In the genomic region with DNA sequence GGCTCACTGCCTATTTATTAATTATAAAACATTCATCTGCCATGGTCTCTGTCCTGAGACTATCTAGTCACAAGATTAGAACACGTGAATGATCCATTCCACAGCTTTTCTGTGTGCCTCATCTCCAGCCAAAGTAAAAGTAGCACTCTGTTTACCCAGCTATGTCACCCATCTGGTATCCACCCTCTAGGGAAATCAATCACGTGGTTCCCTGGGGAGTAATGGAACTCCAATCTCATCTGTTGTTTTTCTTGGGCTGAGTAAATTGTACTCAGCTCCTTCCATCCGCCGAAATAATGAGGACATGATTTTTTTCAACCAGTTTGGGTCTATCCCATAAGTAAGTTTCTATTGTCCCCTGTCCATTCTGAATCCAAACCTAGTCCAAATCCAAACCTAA, we compare ENCODE assay signal across 15 cellular contexts. TPM values are rescaled to one million over a fixed set of nuclear protein-coding genes. Genes with fewer than 3 reads are reported as not detected.
"Had no signal": no experiment of that assay in that cellular context is flagged by ENCODE, and none has a peak within 500 bp of the region (broad histone marks: within the 10 kb centered on the region; RNA-seq: fewer than 3 reads in every experiment).

No MANE protein-coding gene starts in this region.

RNA-seq across cellular contexts. Expression of gene TCP11X2, which starts 13.0 kb away (rescaled TPM):
- total RNA-seq: activated CD4-positive, alpha-beta memory T cell treated with anti-CD3 and anti-CD28 coated beads, Interleukin-2, amount 10 ng/mL, durations not matched to agents 7 days and 5 days; activated CD4-positive, alpha-beta T cell treated with anti-CD3 and anti-CD28 coated beads for 36 hours; activated CD4-positive, alpha-beta T cell treated with anti-CD3 and anti-CD28 coated beads, Interleukin-2, amount 10 ng/mL, durations not matched to agents 7 days and 5 days; activated CD8-positive, alpha-beta memory T cell treated with anti-CD3 and anti-CD28 coated beads, Interleukin-2, amount 10 ng/mL, durations not matched to agents 7 days and 5 days; activated CD8-positive, alpha-beta T cell treated with anti-CD3 and anti-CD28 coated beads, Interleukin-2, amount 10 ng/mL, durations not matched to agents 7 days and 5 days; activated naive CD8-positive, alpha-beta T cell treated with anti-CD3 and anti-CD28 coated beads, Interleukin-2, amount 10 ng/mL, durations not matched to agents 7 days and 5 days; activated T-helper 2 cell treated with anti-CD3 and anti-CD28 coated beads, Interferon-gamma antibody, Interleukin-2, Interleukin-4, amounts not matched to agents 10 μg/mL and 5 μg/mL and 100 μg/mL, durations not matched to agents 14 hours and 24 hours and 36 hours; bronchial epithelial cell; chondrocyte; T-helper 1 cell treated with Interleukin-12 subunit alpha and Interleukin-12 subunit beta and Interleukin-4 antibody, amounts not matched to agents 30 ng/mL and 1 ng/mL, for 36 hours; T-helper 2 cell treated with Interferon-gamma antibody and Interleukin-4, amounts not matched to agents 100 ng/mL and 5 ng/mL, for 36 hours; WTC11 had no signal
- polyA plus RNA-seq: cardiac muscle cell had no signal

RNA-seq across cellular contexts. Expression of gene NXF2B, which starts 18.8 kb away (rescaled TPM):
- total RNA-seq: activated CD4-positive, alpha-beta memory T cell treated with anti-CD3 and anti-CD28 coated beads, Interleukin-2, amount 10 ng/mL, durations not matched to agents 7 days and 5 days; activated CD4-positive, alpha-beta T cell treated with anti-CD3 and anti-CD28 coated beads for 36 hours; activated CD4-positive, alpha-beta T cell treated with anti-CD3 and anti-CD28 coated beads, Interleukin-2, amount 10 ng/mL, durations not matched to agents 7 days and 5 days; activated CD8-positive, alpha-beta memory T cell treated with anti-CD3 and anti-CD28 coated beads, Interleukin-2, amount 10 ng/mL, durations not matched to agents 7 days and 5 days; activated CD8-positive, alpha-beta T cell treated with anti-CD3 and anti-CD28 coated beads, Interleukin-2, amount 10 ng/mL, durations not matched to agents 7 days and 5 days; activated naive CD8-positive, alpha-beta T cell treated with anti-CD3 and anti-CD28 coated beads, Interleukin-2, amount 10 ng/mL, durations not matched to agents 7 days and 5 days; activated T-helper 2 cell treated with anti-CD3 and anti-CD28 coated beads, Interferon-gamma antibody, Interleukin-2, Interleukin-4, amounts not matched to agents 10 μg/mL and 5 μg/mL and 100 μg/mL, durations not matched to agents 14 hours and 24 hours and 36 hours; bronchial epithelial cell; cardiac muscle cell; chondrocyte; T-helper 1 cell treated with Interleukin-12 subunit alpha and Interleukin-12 subunit beta and Interleukin-4 antibody, amounts not matched to agents 30 ng/mL and 1 ng/mL, for 36 hours; T-helper 17 cell; T-helper 2 cell treated with Interferon-gamma antibody and Interleukin-4, amounts not matched to agents 100 ng/mL and 5 ng/mL, for 36 hours had no signal
- polyA plus RNA-seq: adipose tissue had no signal

RNA-seq across cellular contexts. Expression of gene TMSB15A, which starts 57.9 kb away (rescaled TPM):
- total RNA-seq: bronchial epithelial cell, T-helper 17 cell had no signal
